29 cellular contexts compared by ENCODE assay signal in the genomic region with DNA sequence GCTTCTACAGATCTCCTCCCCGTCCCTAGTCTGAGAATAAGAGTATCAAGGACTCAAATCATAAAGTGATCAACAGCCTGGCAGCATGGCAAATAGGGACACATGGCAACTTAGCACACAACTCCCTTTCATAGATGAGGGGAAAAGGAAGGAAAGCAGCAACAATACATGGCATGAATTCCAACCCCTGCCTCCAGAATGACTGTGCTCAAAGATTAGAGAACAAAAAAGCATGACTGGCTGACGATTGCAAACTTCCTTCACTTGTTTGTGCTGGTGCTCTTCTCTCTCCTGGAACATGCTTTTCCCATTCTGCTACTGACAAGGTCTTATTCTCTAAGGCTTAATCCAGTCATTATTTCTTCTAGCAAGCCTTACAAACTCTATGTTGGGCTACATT. TPM values are rescaled to one million over a fixed set of nuclear protein-coding genes. Genes with fewer than 3 reads are reported as not detected.
"Had no signal": no experiment of that assay in that cellular context is flagged by ENCODE, and none has a peak within 500 bp of the region (broad histone marks: within the 10 kb centered on the region; RNA-seq: fewer than 3 reads in every experiment).

No MANE protein-coding gene starts in this region.

- H3K27me3 ChIP-seq: esophagus squamous epithelium, gastrocnemius medialis, heart left ventricle, hepatocyte, left lung, ovary, right lobe of liver, suprapubic skin, transverse colon, upper lobe of right lung, uterus had no signal

- H3K27me3 Mint-ChIP-seq: naive thymus-derived CD8-positive, alpha-beta T cell; stimulated activated naive CD8-positive, alpha-beta T cell treated with anti-CD3 and anti-CD28 coated beads, Interleukin-15, amount 100 ng/mL, for 72 hours had no signal

- H3K4me3 Mint-ChIP-seq: endodermal cell; naive thymus-derived CD8-positive, alpha-beta T cell; nephron progenitor cell; stimulated activated naive CD8-positive, alpha-beta T cell treated with anti-CD3 and anti-CD28 coated beads, Interleukin-15, amount 100 ng/mL, for 72 hours had no signal

- H3K27ac ChIP-seq: coronary artery, esophagus squamous epithelium, gastrocnemius medialis, heart left ventricle, hepatocyte, left lung, ovary, right lobe of liver, suprapubic skin, transverse colon, upper lobe of right lung, uterus had no signal

- H3K4me1 Mint-ChIP-seq: nephron progenitor cell; stimulated activated naive CD8-positive, alpha-beta T cell treated with anti-CD3 and anti-CD28 coated beads, Interleukin-15, amount 100 ng/mL, for 72 hours had no signal

- H3K4me3 ChIP-seq: coronary artery, esophagus squamous epithelium, gastrocnemius medialis, heart left ventricle, hepatocyte, left lung, ovary, right lobe of liver, smooth muscle cell, suprapubic skin, transverse colon, upper lobe of right lung, uterus had no signal

- H3K27ac Mint-ChIP-seq: endodermal cell, nephron progenitor cell had no signal

- DNase-seq: effector CD8-positive, alpha-beta T cell; endodermal cell; erythroblast; esophagus squamous epithelium; gastrocnemius medialis; heart left ventricle; left cardiac atrium; left lung; mammary epithelial cell; mesendoderm; naive thymus-derived CD8-positive, alpha-beta T cell; nephron progenitor cell; occipital lobe; ovary; posterior cingulate gyrus; right lobe of liver; stimulated activated CD4-positive, alpha-beta T cell treated with anti-CD3 and anti-CD28 coated beads, Interleukin-12 subunit alpha, Interleukin-12 subunit beta, amount 100 ng/mL, for 4 hours; stimulated activated CD4-positive, alpha-beta T cell treated with anti-CD3 and anti-CD28 coated beads, Interleukin-1b, Interleukin-23, amount 100 ng/mL, for 48 hours; stimulated activated CD4-positive, alpha-beta T cell treated with anti-CD3 and anti-CD28 coated beads, Interleukin-4, amount 100 ng/mL, for 1 hour; stimulated activated CD8-positive, alpha-beta memory T cell treated with anti-CD3 and anti-CD28 coated beads, Interleukin-4, amount 100 ng/mL, for 48 hours; stimulated activated naive CD4-positive, alpha-beta T cell; stimulated activated naive CD8-positive, alpha-beta T cell treated with anti-CD3 and anti-CD28 coated beads, Interleukin-15, amount 100 ng/mL, for 72 hours; transverse colon; upper lobe of right lung; uterus had no signal

- H3K9me3 Mint-ChIP-seq: endodermal cell; naive thymus-derived CD8-positive, alpha-beta T cell; nephron progenitor cell; stimulated activated naive CD8-positive, alpha-beta T cell treated with anti-CD3 and anti-CD28 coated beads, Interleukin-15, amount 100 ng/mL, for 72 hours had no signal

RNA-seq across cellular contexts. Expression of gene RAB3B, which starts 31.6 kb away (rescaled TPM):
- total RNA-seq: left cardiac atrium, upper lobe of right lung had no signal
